In the genomic region with DNA sequence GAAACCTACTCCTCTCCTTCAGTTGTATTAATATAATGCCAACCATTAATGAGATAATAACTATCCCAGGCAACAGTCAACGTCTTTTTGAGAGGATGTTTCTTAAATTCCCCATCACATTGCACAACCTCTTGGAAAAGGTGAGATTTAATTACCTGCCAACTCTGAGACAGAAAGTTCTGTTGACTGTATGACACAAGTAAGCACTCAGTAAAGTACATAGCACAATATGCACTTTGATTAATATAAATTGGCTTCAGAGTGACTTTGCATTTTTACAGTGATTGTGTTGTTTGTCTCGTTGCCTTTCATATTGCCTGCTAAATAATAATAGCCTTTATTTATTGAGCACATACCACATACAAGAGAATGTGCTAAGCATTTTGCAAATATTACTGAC, we compare ENCODE assay signal across 1 cellular context.
TF ChIP-seq lines count a peak whose summit lies in the region.

No MANE protein-coding gene starts in this region.

TF ChIP-seq in liver, 16 proteins besides CTCF, POLR2A, EP300 and RAD21 (continued from another document):
- TF ChIP-seq, protein P1, sequence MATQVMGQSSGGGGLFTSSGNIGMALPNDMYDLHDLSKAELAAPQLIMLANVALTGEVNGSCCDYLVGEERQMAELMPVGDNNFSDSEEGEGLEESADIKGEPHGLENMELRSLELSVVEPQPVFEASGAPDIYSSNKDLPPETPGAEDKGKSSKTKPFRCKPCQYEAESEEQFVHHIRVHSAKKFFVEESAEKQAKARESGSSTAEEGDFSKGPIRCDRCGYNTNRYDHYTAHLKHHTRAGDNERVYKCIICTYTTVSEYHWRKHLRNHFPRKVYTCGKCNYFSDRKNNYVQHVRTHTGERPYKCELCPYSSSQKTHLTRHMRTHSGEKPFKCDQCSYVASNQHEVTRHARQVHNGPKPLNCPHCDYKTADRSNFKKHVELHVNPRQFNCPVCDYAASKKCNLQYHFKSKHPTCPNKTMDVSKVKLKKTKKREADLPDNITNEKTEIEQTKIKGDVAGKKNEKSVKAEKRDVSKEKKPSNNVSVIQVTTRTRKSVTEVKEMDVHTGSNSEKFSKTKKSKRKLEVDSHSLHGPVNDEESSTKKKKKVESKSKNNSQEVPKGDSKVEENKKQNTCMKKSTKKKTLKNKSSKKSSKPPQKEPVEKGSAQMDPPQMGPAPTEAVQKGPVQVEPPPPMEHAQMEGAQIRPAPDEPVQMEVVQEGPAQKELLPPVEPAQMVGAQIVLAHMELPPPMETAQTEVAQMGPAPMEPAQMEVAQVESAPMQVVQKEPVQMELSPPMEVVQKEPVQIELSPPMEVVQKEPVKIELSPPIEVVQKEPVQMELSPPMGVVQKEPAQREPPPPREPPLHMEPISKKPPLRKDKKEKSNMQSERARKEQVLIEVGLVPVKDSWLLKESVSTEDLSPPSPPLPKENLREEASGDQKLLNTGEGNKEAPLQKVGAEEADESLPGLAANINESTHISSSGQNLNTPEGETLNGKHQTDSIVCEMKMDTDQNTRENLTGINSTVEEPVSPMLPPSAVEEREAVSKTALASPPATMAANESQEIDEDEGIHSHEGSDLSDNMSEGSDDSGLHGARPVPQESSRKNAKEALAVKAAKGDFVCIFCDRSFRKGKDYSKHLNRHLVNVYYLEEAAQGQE (IDR thresholded peaks at IDR 0.05): no peak
- TF ChIP-seq HNF4G (IDR thresholded peaks at IDR 0.05) (no peak), YY1 (IDR thresholded peaks at IDR 0.05) (peak; percentile 11), HNF4A (conservative IDR thresholded peaks at IDR 0.05) (peak in 1 of 2 donors; percentile 50), RXRA (IDR thresholded peaks at IDR 0.05) (peak in 1 of 2 donors; percentile 53), JUND (IDR thresholded peaks at IDR 0.05) (no peak), NR2F2 (IDR thresholded peaks at IDR 0.05) (no peak), EGR1 (IDR thresholded peaks at IDR 0.05; ENCODE audit: low read depth in 2 of 2) (no peak), ATF3 (IDR thresholded peaks at IDR 0.05) (no peak), TAF1 (conservative IDR thresholded peaks at IDR 0.05) (no peak), FOXA1 (IDR thresholded peaks at IDR 0.05) (peak; percentile 67), SP1 (IDR thresholded peaks at IDR 0.05) (no peak), ZBTB33 (IDR thresholded peaks at IDR 0.05) (no peak)
- TF ChIP-seq, protein P2, sequence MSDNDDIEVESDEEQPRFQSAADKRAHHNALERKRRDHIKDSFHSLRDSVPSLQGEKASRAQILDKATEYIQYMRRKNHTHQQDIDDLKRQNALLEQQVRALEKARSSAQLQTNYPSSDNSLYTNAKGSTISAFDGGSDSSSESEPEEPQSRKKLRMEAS (IDR thresholded peaks at IDR 0.05): no peak
